In genomic region chr18:74185860-74186259, GRCh38 we compare ENCODE assay signal across 24 cellular contexts. TPM values are rescaled to one million over a fixed set of nuclear protein-coding genes. Genes with fewer than 3 reads are reported as not detected.
DNase-seq lines count a peak whose midpoint lies in the region; ATAC-seq, FAIRE-seq and TF ChIP-seq lines count a peak whose summit lies in the region.
"Had no signal": no experiment of that assay in that cellular context is flagged by ENCODE, and none has a peak within 500 bp of the region (broad histone marks: within the 10 kb centered on the region; RNA-seq: fewer than 3 reads in every experiment).

No MANE protein-coding gene starts in this region.

- TF ChIP-seq CTCF in mammary epithelial cell (conservative IDR thresholded peaks at IDR 0.05 in 1 of 2, IDR thresholded peaks at IDR 0.05 in 1 of 2; ENCODE audit: extremely low read depth in 1 of 2, insufficient read depth in 1 of 2, low read depth in 1 of 2, low read length in 2 of 2) (no peak), MCF 10A (IDR thresholded peaks at IDR 0.05; ENCODE audit: unreplicated experiment) (no peak), GM23338 (conservative IDR thresholded peaks at IDR 0.05; ENCODE audit: low read depth in 2 of 2) (no peak), K562 (IDR thresholded peaks at IDR 0.05 in 2 of 3, conservative IDR thresholded peaks at IDR 0.05 in 1 of 3; ENCODE audit: insufficient read depth in 2 of 3, low read depth in 1 of 3, low read length in 3 of 3) (no peak), osteocyte (IDR thresholded peaks at IDR 0.05) (no peak), GM13977 (IDR thresholded peaks at IDR 0.05; ENCODE audit: extremely low read depth, insufficient read depth, missing control alignments) (no peak)

- no peaks in the 10 kb centered on the region for H3F3A ChIP-seq in GM23338 (replicated peaks; ENCODE audit: low read depth)

- TF ChIP-seq POLR2A in K562 (conservative IDR thresholded peaks at IDR 0.05): no peak

- H3K9me3 ChIP-seq in mammary epithelial cell (replicated peaks; ENCODE audit: insufficient read depth, low read length): no peaks in the 10 kb centered on the region
- H3K9me3 ChIP-seq in K562 (replicated peaks; ENCODE audit: control insufficient read depth, insufficient read depth, low read depth, low read length): no peaks in the 10 kb centered on the region
- H3K9me3 ChIP-seq: BLaER1 had no signal

- H3K36me3 ChIP-seq in mammary epithelial cell (ENCODE audit: insufficient read depth, low read length) (no peaks in the 10 kb centered on the region), GM23338 (ENCODE audit: insufficient read depth) (no peaks in the 10 kb centered on the region), K562 (ENCODE audit: control insufficient read depth, insufficient read depth, low read length) (no peaks in the 10 kb centered on the region)
- H3K36me3 ChIP-seq: BLaER1 had no signal

- H3K27ac ChIP-seq in mammary epithelial cell (ENCODE audit: insufficient read depth, low read depth, low read length) (no peak overlapping the region), GM23338 (ENCODE audit: low read depth) (no peak overlapping the region), K562 (ENCODE audit: extremely low read depth, low read depth, low read length) (no peak overlapping the region)
- H3K27ac ChIP-seq: 22Rv1, BLaER1, HL-60 had no signal

- H3K4me3 ChIP-seq in mammary epithelial cell (replicated peaks in 1 of 3; ENCODE audit: insufficient read depth in 1 of 3, low read depth in 2 of 3, low read length in 3 of 3) (no peak overlapping the region), GM23338 (no peak overlapping the region), K562 (no peak overlapping the region)
- H3K4me3 ChIP-seq: BLaER1, GM12878 had no signal

- no peak overlapping the region for H3K27ac Mint-ChIP-seq in MCF 10A (ENCODE audit: low read depth, unreplicated experiment)
- no peak overlapping the region for H3K27ac Mint-ChIP-seq in GM23338
- H3K27ac Mint-ChIP-seq in osteocyte (ENCODE audit: unreplicated experiment): no peak overlapping the region
- H3K27ac Mint-ChIP-seq: CD14-positive monocyte; CD4-positive, alpha-beta memory T cell; IgD-negative memory B cell had no signal

- POLR2A ChIA-PET in MCF 10A (lab: Yijun Ruan, JAX) (interaction anchor here (0.6 to 0.7 kb wide), 2 partner anchors 22 to 273 kb away, joined by 3 to 4 read pairs; no protein-coding TSS in a partner anchor), K562 (lab: Yijun Ruan, JAX) (interaction anchor here (1.0 kb wide), 1 partner anchor 9 kb away, joined by 3 read pairs; no protein-coding TSS in a partner anchor)

- H3K27me3 ChIP-seq in mammary epithelial cell (ENCODE audit: insufficient read depth, low read length): no peaks in the 10 kb centered on the region
- H3K27me3 ChIP-seq in GM23338 (ENCODE audit: insufficient read depth): no peaks in the 10 kb centered on the region
- H3K27me3 ChIP-seq in K562 (ENCODE audit: control insufficient read depth in 2 of 2, insufficient read depth in 2 of 2, low read length in 2 of 2): peaks cover 5 to 14% of the 10 kb centered on the region in 2 experiments; a peak in 3 of 5 replicates
- H3K27me3 ChIP-seq: BLaER1 had no signal

- H3K79me2 ChIP-seq in mammary epithelial cell (ENCODE audit: insufficient read depth, low read length) (no peaks in the 10 kb centered on the region), GM23338 (replicated peaks; ENCODE audit: insufficient read depth) (no peaks in the 10 kb centered on the region), K562 (ENCODE audit: control insufficient read depth, insufficient read depth, low read length) (no peaks in the 10 kb centered on the region)

- TF ChIP-seq EP300 in K562 (IDR thresholded peaks at IDR 0.05; ENCODE audit: low read length): no peak

- H3K4me1 Mint-ChIP-seq in MCF 10A (ENCODE audit: insufficient read depth, unreplicated experiment) (peaks cover 5% of the 10 kb centered on the region), GM23338 (peaks cover 25% of the 10 kb centered on the region), osteocyte (ENCODE audit: unreplicated experiment) (peaks cover 3% of the 10 kb centered on the region)
- H3K4me1 Mint-ChIP-seq: CD14-positive monocyte; CD4-positive, alpha-beta memory T cell; IgD-negative memory B cell had no signal

- dilution Hi-C loops in mammary epithelial cell (cut with HindIII; ENCODE audit: low sequenced_read_pairs): no loop called here

- H3K4me2 ChIP-seq in mammary epithelial cell (ENCODE audit: insufficient read depth, low read depth, low read length): no peak overlapping the region
- no peak overlapping the region for H3K4me2 ChIP-seq in GM23338
- H3K4me2 ChIP-seq in K562 (ENCODE audit: insufficient read depth, low read length): no peak overlapping the region
- H3K4me2 ChIP-seq: BLaER1 had no signal

- H2AFZ ChIP-seq in mammary epithelial cell (ENCODE audit: low read depth, low read length) (peak overlapping the region; percentile 23), GM23338 (peak overlapping the region; percentile 1; the same call in 1 of the 2 replicates), K562 (ENCODE audit: low read depth, low read length) (no peak overlapping the region)

- no peaks in the 10 kb centered on the region for H3K9me1 ChIP-seq in K562 (ENCODE audit: control insufficient read depth, insufficient read depth, low read length)

- no peak for TF ChIP-seq RAD21 in K562 (CRISPR knock-in tag; conservative IDR thresholded peaks at IDR 0.05 in 1 of 2, IDR thresholded peaks at IDR 0.05 in 1 of 2)

- H3K36me3 Mint-ChIP-seq in MCF 10A (ENCODE audit: insufficient read depth, unreplicated experiment): no peaks in the 10 kb centered on the region
- H3K36me3 Mint-ChIP-seq in GM23338 (ENCODE audit: low read depth): no peaks in the 10 kb centered on the region
- no peaks in the 10 kb centered on the region for H3K36me3 Mint-ChIP-seq in osteocyte (ENCODE audit: unreplicated experiment)
- H3K36me3 Mint-ChIP-seq: CD14-positive monocyte; CD4-positive, alpha-beta memory T cell had no signal

- FAIRE-seq in K562 (lab: Jason Lieb, UNC): no peak
- FAIRE-seq: GM12878, GM19239, H54 had no signal

- H3K4me3 Mint-ChIP-seq in MCF 10A (ENCODE audit: unreplicated experiment) (no peak overlapping the region), GM23338 (no peak overlapping the region), osteocyte (ENCODE audit: unreplicated experiment) (no peak overlapping the region)
- H3K4me3 Mint-ChIP-seq: CD14-positive monocyte; CD4-positive, alpha-beta memory T cell; IgD-negative memory B cell had no signal

- H3K9me3 Mint-ChIP-seq in MCF 10A (ENCODE audit: unreplicated experiment) (no peaks in the 10 kb centered on the region), GM23338 (no peaks in the 10 kb centered on the region), osteocyte (ENCODE audit: unreplicated experiment) (no peaks in the 10 kb centered on the region)
- H3K9me3 Mint-ChIP-seq: CD4-positive, alpha-beta memory T cell; IgD-negative memory B cell had no signal

- peaks cover 28% of the 10 kb centered on the region for H3K4me1 ChIP-seq in mammary epithelial cell (ENCODE audit: insufficient read depth, low read length)
- H3K4me1 ChIP-seq in GM23338 (ENCODE audit: insufficient read depth): peaks cover 26% of the 10 kb centered on the region
- no peaks in the 10 kb centered on the region; a peak in 2 of 5 replicates for H3K4me1 ChIP-seq in K562 (replicated peaks in 1 of 2; ENCODE audit: control insufficient read depth in 2 of 2, insufficient read depth in 2 of 2, low read length in 2 of 2)
- H3K4me1 ChIP-seq: BLaER1 had no signal

- H3K9me2 ChIP-seq in GM23338 (ENCODE audit: insufficient read depth): no peaks in the 10 kb centered on the region

- intact Hi-C loops in mammary epithelial cell (cut with micrococcal nuclease) (no loop called here), MCF 10A (cut with micrococcal nuclease) (no loop called here), K562 (cut with micrococcal nuclease) (no loop called here)

- DNase-seq in mammary epithelial cell: no peak
- DNase-seq in MCF 10A (ENCODE audit: unreplicated experiment): no peak
- DNase-seq in GM23338 (ENCODE audit: low spot score): no peak
- DNase-seq in K562 (ENCODE audit: extremely low read depth in 1 of 4, low spot score in 3 of 4): no peak
- peak; percentile 11 for DNase-seq in osteocyte (ENCODE audit: extremely low spot score, unreplicated experiment)
- no peak for DNase-seq in GM13977 (ENCODE audit: low spot score)
- no peak for DNase-seq in COLO829 (ENCODE audit: low spot score)
- no peak for DNase-seq in GOT3 (lab: John Stamatoyannopoulos, UW)
- DNase-seq: Calu3; CD4-positive, alpha-beta memory T cell; DMS 273 treated with DMSO at 0.1 percent for 48 hours; DMS53; DND-41; EL; HCEC 1CT had no signal

- CTCF ChIA-PET in mammary epithelial cell (lab: Charles Lee; ENCODE audit: low non-redundant PET): no interaction called here
- CTCF ChIA-PET in MCF 10A (lab: Yijun Ruan, JAX): interaction anchor here (0.7 to 1.4 kb wide), 4 partner anchors 9 to 308 kb away, joined by 3 to 5 read pairs (median 4); no protein-coding TSS in a partner anchor
- CTCF ChIA-PET in K562 (lab: Yijun Ruan, JAX; ENCODE audit: low intra/inter-chr PET ratio): no interaction called here

- WGBS in mammary epithelial cell (ENCODE audit: low coverage, missing lambda C conversion rate): 94% methylated on average over 2 of the region's 2 CpGs
- 60% methylated on average over 2 of the region's 2 CpGs for WGBS in K562 (ENCODE audit: insufficient coverage, low coverage, missing lambda C conversion rate)

- no peak for ATAC-seq in GM23338
- no peak for ATAC-seq in K562
- ATAC-seq: GM12878 had no signal

- H3K9ac ChIP-seq in mammary epithelial cell (ENCODE audit: insufficient read depth, low read length) (no peak overlapping the region), K562 (ENCODE audit: insufficient read depth in 1 of 2, low read depth in 2 of 2, low read length in 2 of 2) (no peak overlapping the region)
- H3K9ac ChIP-seq: BLaER1 had no signal

- no TSS peak for BruUV-seq in mammary epithelial cell (replicated peaks; lab: Mats Ljungman, UMichigan)
- BruUV-seq in MCF 10A (replicated peaks; lab: Mats Ljungman, UMichigan): no TSS peak
- BruUV-seq in K562 (replicated peaks; lab: Mats Ljungman, UMichigan): no TSS peak

- no peaks in the 10 kb centered on the region for H4K20me1 ChIP-seq in mammary epithelial cell (ENCODE audit: insufficient read depth, low read length)
- no peaks in the 10 kb centered on the region for H4K20me1 ChIP-seq in GM23338 (replicated peaks; ENCODE audit: insufficient read depth)
- no peaks in the 10 kb centered on the region for H4K20me1 ChIP-seq in K562 (replicated peaks; ENCODE audit: control insufficient read depth, insufficient read depth, low read length)
- H4K20me1 ChIP-seq: BLaER1 had no signal

- in situ Hi-C loops in mammary epithelial cell (cut with MboI; ENCODE audit: low sequenced_read_pairs in 2 of 2): loop anchor here in 1 of 2 donors (25.0 kb wide), 1 partner anchor 301 kb away; the partner anchor contains the start of gene CNDP2
- in situ Hi-C loops in K562 (cut with MboI): loop anchor here (10.0 kb wide), 1 partner anchor 369 kb away; no protein-coding TSS in a partner anchor
- in situ Hi-C loops in GM13977 (cut with MboI; ENCODE audit: low pct_unique_long_range_greater_than_20kb, low sequenced_read_pairs, unreplicated experiment): loop anchor here (25.0 kb wide), 1 partner anchor 151 kb away; no protein-coding TSS in a partner anchor

- H3K27me3 Mint-ChIP-seq in MCF 10A (ENCODE audit: insufficient read depth, unreplicated experiment) (peaks cover 34% of the 10 kb centered on the region), GM23338 (ENCODE audit: insufficient read depth, low read depth, poor library complexity) (peaks cover 8% of the 10 kb centered on the region), osteocyte (ENCODE audit: unreplicated experiment) (peaks cover 11% of the 10 kb centered on the region)

RNA-seq across cellular contexts. Expression of gene TIMM21, which starts 37.5 kb away (rescaled TPM):
- total RNA-seq in mammary epithelial cell (10 to 100 TPM; 23.0 to 37.5 TPM), MCF 10A (2022) (33.4 and 48.3 TPM in 2 replicates), K562 (2014; rRNA removed) (90.7 and 94.0 TPM in 2 replicates), K562 (2014; rRNA removed; fragmentation: Illumina TruSeq; extraction: Trizol) (56.2 and 67.4 TPM in 2 replicates), K562 (2015; rRNA removed; fragmentation: Illumina TruSeq; extraction: Trizol) (60.4 and 66.1 TPM in 2 replicates), K562 (2021) (54.7 and 64.6 TPM in 2 replicates), osteocyte (22.0 and 23.3 TPM in 2 replicates)
- polyA plus RNA-seq in mammary epithelial cell (57.2 TPM), GM23338 (2016; fragmentation: Nextera tagmentation; extraction: Ambion mirVana) (76.7 and 97.6 TPM in 2 replicates), K562 (2011; rRNA removed) (56.8 and 75.7 TPM in 2 replicates), K562 (2014; fragmentation: Illumina TruSeq; extraction: Trizol) (83.3 and 84.8 TPM in 2 replicates), K562 (2014; fragmentation: Nextera tagmentation; extraction: Ambion mirVana) (100 to 1,000 TPM; 187 to 229 TPM), K562 (2014; rRNA removed) (114 and 154 TPM in 2 replicates)
- polyA minus RNA-seq in mammary epithelial cell: 45.8 TPM
- 33.0 and 49.2 TPM in 2 replicates for total RNA-seq in GM23338 (2014; rRNA removed; shearing (Covaris generic))
- 57.0 and 80.6 TPM in 2 replicates for total RNA-seq in K562 (2011; cell fraction: chromatin; rRNA removed; ENCODE audit: low replicate concordance)
- total RNA-seq in K562 (2011; cell fraction: nucleolus; rRNA removed): 44.4 and 51.5 TPM in 2 replicates
- 66.5 and 69.2 TPM in 2 replicates for total RNA-seq in K562 (2011; cell fraction: nucleoplasm; rRNA removed)
- 33.1 and 51.2 TPM in 2 replicates for polyA plus RNA-seq in K562 (2011; cell fraction: cytosol; rRNA removed)
- polyA plus RNA-seq in K562 (2011; cell fraction: nucleus; rRNA removed): 62.3 and 82.0 TPM in 2 replicates
- polyA plus RNA-seq in K562 (2012): 32.8 and 87.1 TPM in 2 replicates
- 58.6 and 78.6 TPM in 2 replicates for polyA minus RNA-seq in K562 (2011; rRNA and poly(A)+ RNA removed)
- polyA minus RNA-seq in K562 (2011; cell fraction: cytosol; rRNA and poly(A)+ RNA removed): 20.8 and 22.0 TPM in 2 replicates
- 22.3 and 50.8 TPM in 2 replicates for polyA minus RNA-seq in K562 (2011; cell fraction: nucleus; rRNA and poly(A)+ RNA removed)

RNA-seq across cellular contexts. Expression of gene FBXO15, which starts 38.2 kb away (rescaled TPM):
- total RNA-seq in mammary epithelial cell: under 1 TPM; 0.33 to 0.73 TPM
- 0.36 TPM for polyA plus RNA-seq in mammary epithelial cell
- not detected for polyA minus RNA-seq in mammary epithelial cell
- 0.79 and 0.91 TPM in 2 replicates for total RNA-seq in MCF 10A (2022)
- 0.21 and 4.1 TPM in 2 replicates for total RNA-seq in GM23338 (2014; rRNA removed; shearing (Covaris generic))
- polyA plus RNA-seq in GM23338 (2016; fragmentation: Nextera tagmentation; extraction: Ambion mirVana): 0.53 TPM in 1 of 2 replicates, not detected in the other
- 0.26 TPM in 1 of 2 replicates, not detected in the other for total RNA-seq in K562 (2011; cell fraction: chromatin; rRNA removed; ENCODE audit: low replicate concordance)
- not detected in 2 replicates for total RNA-seq in K562 (2011; cell fraction: nucleolus; rRNA removed)
- total RNA-seq in K562 (2011; cell fraction: nucleoplasm; rRNA removed): 0.99 TPM in 1 of 2 replicates, not detected in the other
- 0.24 TPM in 1 of 2 replicates, not detected in the other for total RNA-seq in K562 (2014; rRNA removed)
- total RNA-seq in K562 (2014; rRNA removed; fragmentation: Illumina TruSeq; extraction: Trizol): 0.16 and 0.36 TPM in 2 replicates
- 0.26 and 0.43 TPM in 2 replicates for total RNA-seq in K562 (2015; rRNA removed; fragmentation: Illumina TruSeq; extraction: Trizol)
- total RNA-seq in K562 (2021): 0.29 and 0.58 TPM in 2 replicates
- polyA plus RNA-seq in K562 (2011; rRNA removed): 0.23 and 0.25 TPM in 2 replicates
- 0.21 TPM in 1 of 2 replicates, not detected in the other for polyA plus RNA-seq in K562 (2011; cell fraction: cytosol; rRNA removed)
- 0.31 and 0.40 TPM in 2 replicates for polyA plus RNA-seq in K562 (2011; cell fraction: nucleus; rRNA removed)
- polyA plus RNA-seq in K562 (2012): 0.22 and 0.26 TPM in 2 replicates
- polyA plus RNA-seq in K562 (2014; fragmentation: Illumina TruSeq; extraction: Trizol): 0.07 and 0.48 TPM in 2 replicates
- polyA plus RNA-seq in K562 (2014; fragmentation: Nextera tagmentation; extraction: Ambion mirVana): under 1 TPM; 0.15 to 0.35 TPM
- 0.08 and 0.11 TPM in 2 replicates for polyA plus RNA-seq in K562 (2014; rRNA removed)
- polyA minus RNA-seq in K562 (2011; rRNA and poly(A)+ RNA removed): 0.57 and 0.60 TPM in 2 replicates
- not detected in 2 replicates for polyA minus RNA-seq in K562 (2011; cell fraction: cytosol; rRNA and poly(A)+ RNA removed)
- 0.13 and 0.44 TPM in 2 replicates for polyA minus RNA-seq in K562 (2011; cell fraction: nucleus; rRNA and poly(A)+ RNA removed)
- 0.73 and 0.86 TPM in 2 replicates for total RNA-seq in osteocyte
- total RNA-seq: G401 had no signal
- polyA plus RNA-seq: CD14-positive monocyte had no signal
